9 cellular contexts compared by ENCODE assay signal in the genomic region with DNA sequence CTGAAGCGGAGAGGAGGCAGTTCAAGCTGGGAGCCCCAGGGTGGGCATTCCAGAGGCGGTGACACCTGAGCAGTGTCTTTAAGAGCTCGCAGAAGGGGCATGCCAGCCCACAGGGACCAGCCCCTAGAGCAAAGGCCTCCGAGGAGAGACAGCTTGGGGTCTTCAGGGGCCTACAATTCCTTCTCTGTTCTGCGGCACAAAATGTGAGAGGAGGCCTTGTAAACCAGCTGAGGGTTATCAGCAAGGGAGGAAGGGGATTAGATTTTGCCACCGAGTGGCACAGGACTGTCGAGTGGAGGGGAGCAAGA. TPM values are rescaled to one million over a fixed set of nuclear protein-coding genes. Genes with fewer than 3 reads are reported as not detected.
DNase-seq lines count a peak whose midpoint lies in the region; ATAC-seq and TF ChIP-seq lines count a peak whose summit lies in the region.
"Had no signal": no experiment of that assay in that cellular context is flagged by ENCODE, and none has a peak within 500 bp of the region (broad histone marks: within the 10 kb centered on the region; RNA-seq: fewer than 3 reads in every experiment).

No MANE protein-coding gene starts in this region.

- TF ChIP-seq POLR2A in body of pancreas (IDR thresholded peaks at IDR 0.05), result peak in 1 of 3 donors; percentile 22
- TF ChIP-seq POLR2A in upper lobe of left lung (IDR thresholded peaks at IDR 0.05), result no peak

- ATAC-seq in body of pancreas (no peak), lung (ENCODE audit: insufficient read depth, low FRiP score) (no peak), upper lobe of left lung (ENCODE audit: low FRiP score in 2 of 2) (no peak), GM21528 (IDR thresholded peaks at IDR 0.05; ENCODE audit: low FRiP score, unreplicated experiment) (no peak)

- no peak for TF ChIP-seq CTCF in body of pancreas (IDR thresholded peaks at IDR 0.05)
- TF ChIP-seq CTCF in lung (IDR thresholded peaks at IDR 0.05; ENCODE audit: control extremely low read depth, extremely low read depth), result no peak
- no peak for TF ChIP-seq CTCF in upper lobe of left lung (IDR thresholded peaks at IDR 0.05)

- peak overlapping the region; percentile 92 for H3K4me3 Mint-ChIP-seq in activated naive CD4-positive, alpha-beta T cell treated with anti-CD3 and anti-CD28 coated beads for 36 hours

- peaks cover 37% of the 10 kb centered on the region for H3K4me1 Mint-ChIP-seq in activated naive CD4-positive, alpha-beta T cell treated with anti-CD3 and anti-CD28 coated beads for 36 hours (ENCODE audit: low read depth)

- 5 to 15% methylated on average over 7 of the region's 7 CpGs for WGBS in body of pancreas, 2 donors
- WGBS in lung, 2 donors, result 27 to 28% methylated on average over 7 of the region's 7 CpGs
- WGBS in upper lobe of left lung, 2 donors, result 21 to 42% methylated on average over 6 to 7 of the region's 7 CpGs

- H3K36me3 Mint-ChIP-seq in activated naive CD4-positive, alpha-beta T cell treated with anti-CD3 and anti-CD28 coated beads for 36 hours (ENCODE audit: low read depth), result peaks cover 13% of the 10 kb centered on the region

- H3K27ac ChIP-seq in body of pancreas (peak overlapping the region; percentile 71 to 84 (median 79)), lung (ENCODE audit: low read depth in 1 of 2, low read length in 1 of 2) (peak overlapping the region; percentile 78 to 91), upper lobe of left lung (peak overlapping the region; percentile 73 to 94 (median 88))

- H3K4me3 ChIP-seq in body of pancreas (peak overlapping the region; percentile 32 to 48), lung (peak overlapping the region; percentile 71), upper lobe of left lung (peak overlapping the region; percentile 58 to 91 (median 81))

- no peak for DNase-seq in activated naive CD4-positive, alpha-beta T cell treated with anti-CD3 and anti-CD28 coated beads for 36 hours
- DNase-seq in activated naive CD4-positive, alpha-beta T cell (lab: John Stamatoyannopoulos, UW), result no peak
- no peak for DNase-seq in body of pancreas
- no peak for DNase-seq in lung (ENCODE audit: low spot score)
- DNase-seq in upper lobe of left lung, result no peak
- no peak for DNase-seq in NCI-H526 (lab: John Stamatoyannopoulos, UW)
- DNase-seq in NCI-H2081 (lab: John Stamatoyannopoulos, UW), result no peak

- CTCF ChIA-PET in activated naive CD4-positive, alpha-beta T cell treated with anti-CD3 and anti-CD28 coated beads for 36 hours (lab: Charles Lee), result interaction anchor here (1.1 to 6.9 kb wide), 8 partner anchors 8 to 137 kb away, joined by 3 to 123 read pairs (median 8); a partner anchor contains a TSS

- intact Hi-C loops in activated naive CD4-positive, alpha-beta T cell treated with anti-CD3 and anti-CD28 coated beads for 36 hours (cut with micrococcal nuclease), result loop anchor here (1.0 to 10.0 kb wide), 5 partner anchors 8 to 593 kb away; a partner anchor contains a TSS
- intact Hi-C loops in body of pancreas (cut with DNase I), result no loop called here

- H3K27me3 Mint-ChIP-seq in activated naive CD4-positive, alpha-beta T cell treated with anti-CD3 and anti-CD28 coated beads for 36 hours (ENCODE audit: low read depth), result no peaks in the 10 kb centered on the region

- H3K9me3 Mint-ChIP-seq in activated naive CD4-positive, alpha-beta T cell treated with anti-CD3 and anti-CD28 coated beads for 36 hours, result no peaks in the 10 kb centered on the region

- TF ChIP-seq EP300 in upper lobe of left lung (IDR thresholded peaks at IDR 0.05), result no peak

- H3K4me1 ChIP-seq in body of pancreas (peaks cover 28% of the 10 kb centered on the region), lung (ENCODE audit: control insufficient read depth in 2 of 2, insufficient read depth in 2 of 2, low read length in 2 of 2) (peaks cover 0 to 8% of the 10 kb centered on the region in 2 donors), upper lobe of left lung (peaks cover 21 to 23% (median 22%) of the 10 kb centered on the region in 4 donors)

- H3K27ac Mint-ChIP-seq in activated naive CD4-positive, alpha-beta T cell treated with anti-CD3 and anti-CD28 coated beads for 36 hours, result peak overlapping the region; percentile 89

- H3K36me3 ChIP-seq in body of pancreas (replicated peaks in 1 of 2; ENCODE audit: insufficient read depth in 1 of 2, low read depth in 2 of 2) (no peaks in the 10 kb centered on the region), lung (ENCODE audit: control insufficient read depth in 2 of 2, insufficient read depth in 2 of 2, low read length in 2 of 2) (peaks cover 0 to 4% of the 10 kb centered on the region in 2 donors), upper lobe of left lung (peaks cover 0 to 8% (median 4%) of the 10 kb centered on the region in 4 donors)

- H3K9me3 ChIP-seq in body of pancreas, result no peaks in the 10 kb centered on the region
- H3K9me3 ChIP-seq in lung (ENCODE audit: control insufficient read depth in 2 of 2, insufficient read depth in 1 of 2, low read length in 1 of 2), result no peaks in the 10 kb centered on the region
- no peaks in the 10 kb centered on the region for H3K9me3 ChIP-seq in upper lobe of left lung

- H3K27me3 ChIP-seq in body of pancreas (no peaks in the 10 kb centered on the region), lung (ENCODE audit: control insufficient read depth, insufficient read depth) (no peaks in the 10 kb centered on the region), upper lobe of left lung (no peaks in the 10 kb centered on the region)

RNA-seq across cellular contexts. Expression of a gene that starts 0.5 kb away (rescaled TPM):
- 10 to 100 TPM; 58.9 TPM for total RNA-seq in activated naive CD4-positive, alpha-beta T cell treated with anti-CD3 and anti-CD28 coated beads for 36 hours
- 10 to 100 TPM; 26.7 to 57.1 TPM for total RNA-seq in body of pancreas
- total RNA-seq in lung, result 10 to 100 TPM; 26.0 to 64.1 TPM
- 10 to 100 TPM; 62.5 to 72.0 TPM for polyA plus RNA-seq in lung
- total RNA-seq in upper lobe of left lung, result 10 to 100 TPM; 26.7 to 52.9 (median 43.0) TPM

RNA-seq across cellular contexts. Expression of a gene that starts 8.4 kb away (rescaled TPM):
- total RNA-seq in activated naive CD4-positive, alpha-beta T cell treated with anti-CD3 and anti-CD28 coated beads for 36 hours, result 10 to 100 TPM; 42.0 to 44.6 TPM
- total RNA-seq in body of pancreas (10 to 100 TPM; 31.6 to 33.2 TPM), lung (10 to 100 TPM; 44.1 to 53.0 TPM), upper lobe of left lung (100 to 1,000 TPM in 1 of 6 donors, 10 to 100 TPM in 5; 33.4 to 141 (median 44.3) TPM)
- polyA plus RNA-seq in lung, result 10 to 100 TPM; 23.9 to 38.7 TPM

RNA-seq across cellular contexts. Expression of a gene that starts 9.2 kb away (rescaled TPM):
- under 1 TPM; 0.29 to 0.37 TPM for total RNA-seq in activated naive CD4-positive, alpha-beta T cell treated with anti-CD3 and anti-CD28 coated beads for 36 hours
- total RNA-seq in body of pancreas, result not detected
- not detected for total RNA-seq in lung
- polyA plus RNA-seq in lung, result not detected
- total RNA-seq in upper lobe of left lung, result not detected
- total RNA-seq: M059J had no signal

RNA-seq across cellular contexts. Expression of a gene that starts 13.9 kb away (rescaled TPM):
- total RNA-seq in activated naive CD4-positive, alpha-beta T cell treated with anti-CD3 and anti-CD28 coated beads for 36 hours, result 10 to 100 TPM; 12.1 to 13.0 TPM
- 10 to 100 TPM; 14.5 to 27.4 TPM for total RNA-seq in body of pancreas
- 10 to 100 TPM; 14.5 to 30.5 TPM for total RNA-seq in lung
- polyA plus RNA-seq in lung, result 10 to 100 TPM in 1 of 2 donors, 1 to 10 TPM in 1; 5.5 to 10.7 TPM
- total RNA-seq in upper lobe of left lung, result 10 to 100 TPM; 14.5 to 49.2 (median 23.7) TPM

RNA-seq across cellular contexts. Expression of a gene that starts 17.8 kb away (rescaled TPM):
- total RNA-seq in activated naive CD4-positive, alpha-beta T cell treated with anti-CD3 and anti-CD28 coated beads for 36 hours, result 10 to 100 TPM; 86.1 to 87.5 TPM
- 10 to 100 TPM; 36.1 to 39.9 TPM for total RNA-seq in body of pancreas
- total RNA-seq in lung, result 10 to 100 TPM; 39.8 to 86.3 TPM
- 10 to 100 TPM; 66.0 to 74.6 TPM for polyA plus RNA-seq in lung
- 10 to 100 TPM; 26.2 to 92.6 (median 68.1) TPM for total RNA-seq in upper lobe of left lung
